15 cellular contexts compared by ENCODE assay signal in the genomic region with DNA sequence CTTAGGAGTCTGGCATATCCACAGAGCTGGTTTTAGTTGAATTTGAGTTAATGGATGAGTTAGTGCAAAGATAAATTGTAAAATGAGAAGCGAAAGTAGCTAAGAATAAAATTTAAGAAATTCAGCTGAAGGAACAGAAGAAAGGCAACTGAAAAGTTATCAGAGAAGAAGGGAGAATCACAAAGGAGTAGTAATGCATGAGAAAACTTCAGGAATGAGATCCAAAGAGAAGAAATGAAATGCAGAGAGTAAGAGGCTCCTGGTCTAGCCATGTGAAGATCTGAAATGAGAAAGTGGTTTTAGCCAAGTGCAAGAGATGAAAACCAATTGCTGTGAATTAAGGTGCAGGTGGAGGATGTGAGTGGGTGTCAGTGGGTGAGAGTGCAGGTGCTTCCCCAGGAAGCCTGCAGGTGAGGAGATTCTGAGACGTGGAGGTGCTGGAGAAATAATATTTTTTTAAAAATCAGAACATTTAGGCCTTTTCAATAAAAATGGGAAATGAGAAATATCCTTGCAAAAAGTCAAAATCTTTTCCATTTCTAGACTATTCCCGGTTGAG. TPM values are rescaled to one million over a fixed set of nuclear protein-coding genes. Genes with fewer than 3 reads are reported as not detected.
DNase-seq lines count a peak whose midpoint lies in the region; ATAC-seq and TF ChIP-seq lines count a peak whose summit lies in the region.
"Had no signal": no experiment of that assay in that cellular context is flagged by ENCODE, and none has a peak within 500 bp of the region (broad histone marks: within the 10 kb centered on the region; RNA-seq: fewer than 3 reads in every experiment).

No MANE protein-coding gene starts in this region.

- H3K9me3 Mint-ChIP-seq in activated T-cell treated with anti-CD3 and anti-CD28 coated beads, Interleukin-2, amount 50 U/mL, for 72 hours, result no peaks in the 10 kb centered on the region
- H3K9me3 Mint-ChIP-seq in nephron, result no peaks in the 10 kb centered on the region

- no peak for TF ChIP-seq CTCF in nephron (IDR thresholded peaks at IDR 0.05; ENCODE audit: unreplicated experiment in 3 of 3)
- no peak for TF ChIP-seq CTCF in brain microvascular endothelial cell (IDR thresholded peaks at IDR 0.05; ENCODE audit: low read depth, low read length, missing control alignments)

- peak; percentile 14 for DNase-seq in activated T-cell treated with anti-CD3 and anti-CD28 coated beads for 4 hours
- DNase-seq in activated T-cell treated with anti-CD3 and anti-CD28 coated beads, Interleukin-2, amount 50 U/mL, for 72 hours, result no peak
- DNase-seq in Ammon's horn (ENCODE audit: low spot score), result no peak
- DNase-seq in brain microvascular endothelial cell, result no peak
- DNase-seq in SKM-1 treated with dmso at 0.1 percent for 144 hours (lab: John Stamatoyannopoulos, UW; ENCODE audit: unreplicated experiment), result no peak
- DNase-seq: ACHN; activated T-cell treated with anti-CD3 and anti-CD28 coated beads, Interleukin-2, amount 50 U/mL, for 48 hours; caudate nucleus; HCEC 1CT; kidney glomerular epithelial cell; ovary; transverse colon had no signal

- no peaks in the 10 kb centered on the region for H3K27me3 ChIP-seq in brain microvascular endothelial cell (replicated peaks)
- H3K27me3 ChIP-seq: ovary, transverse colon had no signal

- H3K27me3 Mint-ChIP-seq in activated T-cell treated with anti-CD3 and anti-CD28 coated beads, Interleukin-2, amount 50 U/mL, for 72 hours (ENCODE audit: low read depth), result no peaks in the 10 kb centered on the region
- no peaks in the 10 kb centered on the region for H3K27me3 Mint-ChIP-seq in nephron (ENCODE audit: low read depth)

- no peak overlapping the region for H3K27ac ChIP-seq in brain microvascular endothelial cell
- H3K27ac ChIP-seq: ovary, transverse colon had no signal

- in situ Hi-C loops in brain microvascular endothelial cell (cut with HindIII; ENCODE audit: low pct_ligation_motif_present, low sequenced_read_pairs), result no loop called here

- peaks cover 23% of the 10 kb centered on the region for H3K4me1 Mint-ChIP-seq in activated T-cell treated with anti-CD3 and anti-CD28 coated beads, Interleukin-2, amount 50 U/mL, for 72 hours (ENCODE audit: low read depth)
- peaks cover 38% of the 10 kb centered on the region for H3K4me1 Mint-ChIP-seq in nephron

- H3K4me3 ChIP-seq in brain microvascular endothelial cell (ENCODE audit: low read depth, low read length), result no peak overlapping the region
- H3K4me3 ChIP-seq: ovary, transverse colon had no signal

- no peak for ATAC-seq in activated T-cell treated with anti-CD3 and anti-CD28 coated beads, Interleukin-2, amount 50 U/mL, for 72 hours (replicated peaks in 1 of 2)
- ATAC-seq in GM21529 (IDR thresholded peaks at IDR 0.05; ENCODE audit: unreplicated experiment) (peak; percentile 44), HG03469 (IDR thresholded peaks at IDR 0.05; ENCODE audit: unreplicated experiment) (peak; percentile 41)

- peak overlapping the region in 1 of 2 donors; percentile 11 for H3K4me3 Mint-ChIP-seq in activated T-cell treated with anti-CD3 and anti-CD28 coated beads, Interleukin-2, amount 50 U/mL, for 72 hours
- no peak overlapping the region for H3K4me3 Mint-ChIP-seq in nephron

- peaks cover 4% of the 10 kb centered on the region in 2 donors for H3K36me3 Mint-ChIP-seq in activated T-cell treated with anti-CD3 and anti-CD28 coated beads, Interleukin-2, amount 50 U/mL, for 72 hours (ENCODE audit: insufficient read depth in 2 of 2)
- H3K36me3 Mint-ChIP-seq in nephron (ENCODE audit: low read depth), result no peaks in the 10 kb centered on the region

- no peaks in the 10 kb centered on the region for H3K36me3 ChIP-seq in brain microvascular endothelial cell (replicated peaks)
- H3K36me3 ChIP-seq: ovary, transverse colon had no signal

- no peak overlapping the region for H3K27ac Mint-ChIP-seq in activated T-cell treated with anti-CD3 and anti-CD28 coated beads, Interleukin-2, amount 50 U/mL, for 72 hours
- H3K27ac Mint-ChIP-seq in nephron, result peak overlapping the region in 2 of 3 experiments; percentile 5 to 9

RNA-seq across cellular contexts. Expression of a gene that starts 18.5 kb away (rescaled TPM):
- 10 to 100 TPM; 14.7 to 20.4 TPM for total RNA-seq in activated T-cell treated with anti-CD3 and anti-CD28 coated beads, Interleukin-2, amount 50 U/mL, for 72 hours

Comparison
In these comparisons a context has a peak if more than half of its experiments do, and no peak if none do; other contexts are left out.
1. ATAC-seq: peak in GM21529 (single experiment) and HG03469 (single experiment); none in activated T-cell treated with anti-CD3 and anti-CD28 coated beads, Interleukin-2, amount 50 U/mL, for 72 hours (0 of 2).